ENCODE assay signal across 10 cellular contexts in the genomic region with DNA sequence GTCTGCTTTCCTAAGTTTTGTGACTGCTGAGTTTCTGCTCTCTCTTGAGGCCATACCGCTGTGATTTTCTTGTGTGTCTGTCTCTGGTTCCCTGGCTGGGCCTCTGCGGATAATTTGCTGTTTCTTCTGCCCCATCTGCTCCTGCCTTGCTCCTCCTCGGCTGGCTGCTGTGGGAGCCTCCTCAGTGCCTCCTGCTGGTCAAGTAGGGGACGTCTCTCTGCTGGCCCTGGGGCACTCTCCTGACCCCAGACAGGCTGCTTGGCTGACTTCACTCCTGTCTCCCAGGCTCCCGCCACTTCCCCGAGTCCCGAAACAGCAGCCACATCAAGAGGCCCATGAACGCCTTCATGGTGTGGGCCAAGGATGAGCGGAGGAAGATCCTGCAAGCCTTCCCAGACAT. TPM values are rescaled to one million over a fixed set of nuclear protein-coding genes. Genes with fewer than 3 reads are reported as not detected.
DNase-seq lines count a peak whose midpoint lies in the region; ATAC-seq and TF ChIP-seq lines count a peak whose summit lies in the region.
"Had no signal": no experiment of that assay in that cellular context is flagged by ENCODE, and none has a peak within 500 bp of the region (broad histone marks: within the 10 kb centered on the region; RNA-seq: fewer than 3 reads in every experiment).

No MANE protein-coding gene starts in this region.

- in situ Hi-C loops in astrocyte of the cerebellum (cut with HindIII; ENCODE audit: low sequenced_read_pairs): no loop called here

- RAD21 ChIA-PET in HCT116 (lab: Charles Lee; ENCODE audit: low non-redundant PET in 1 of 2, low total read pairs in 2 of 2, uncharacterized antibody in 2 of 2, unreplicated experiment in 2 of 2): no interaction called here

- DNase-seq in AG08396 (ENCODE audit: low spot score): peak; percentile 62
- no peak for DNase-seq in HCT116 (ENCODE audit: low read depth, low spot score)
- DNase-seq in astrocyte of the cerebellum (ENCODE audit: low read depth): no peak
- no peak for DNase-seq in left colon
- no peak for DNase-seq in DMS79 (lab: John Stamatoyannopoulos, UW)
- DNase-seq in AG08395 (ENCODE audit: low spot score): no peak
- no peak for DNase-seq in MG63
- DNase-seq: naive thymus-derived CD8-positive, alpha-beta T cell had no signal

- no peaks in the 10 kb centered on the region for H3K79me2 ChIP-seq in HCT116 (ENCODE audit: insufficient read depth, low read length)

- BruUV-seq in HCT116 (replicated peaks; lab: Mats Ljungman, UMichigan): no TSS peak

- no peaks in the 10 kb centered on the region for H4K20me1 ChIP-seq in HCT116 (ENCODE audit: insufficient read depth)

- no peaks in the 10 kb centered on the region for H3K27me3 ChIP-seq in HCT116 (ENCODE audit: insufficient read depth, low read length)
- H3K27me3 ChIP-seq in MG63: no peaks in the 10 kb centered on the region

- H3K9ac ChIP-seq in HCT116 (ENCODE audit: low read length): no peak overlapping the region

- H3K27ac ChIP-seq in HCT116 (ENCODE audit: low read depth, low read length): no peak overlapping the region

- TF ChIP-seq RAD21 in HCT116 (IDR thresholded peaks at IDR 0.05; ENCODE audit: low read depth): peak; percentile 64

- H3K4me3 ChIP-seq in HCT116 (replicated peaks in 1 of 2; ENCODE audit: low read depth in 1 of 2, low read length in 2 of 2) (no peak overlapping the region), astrocyte of the cerebellum (ENCODE audit: low read depth, low read length) (no peak overlapping the region), MG63 (no peak overlapping the region)

- H3K9me3 ChIP-seq in HCT116 (ENCODE audit: control insufficient read depth in 1 of 2, insufficient read depth in 1 of 2, low read depth in 1 of 2, low read length in 2 of 2): no peaks in the 10 kb centered on the region
- no peaks in the 10 kb centered on the region for H3K9me3 ChIP-seq in MG63

- intact Hi-C loops in HCT116 (cut with micrococcal nuclease) (no loop called here), left colon (cut with DNase I, micrococcal nuclease) (loop anchor here in 1 of 2 donors (10.0 kb wide), 1 partner anchor 79 kb away; no protein-coding TSS in a partner anchor)

- TF ChIP-seq POLR2A in HCT116 (IDR thresholded peaks at IDR 0.05; ENCODE audit: borderline replicate concordance, extremely low read depth, insufficient read depth, insufficient read length): no peak

- H3K4me1 ChIP-seq in HCT116 (ENCODE audit: control insufficient read depth in 1 of 2, insufficient read depth in 2 of 2, low read length in 2 of 2): peaks cover 0 to 8% of the 10 kb centered on the region in 2 experiments; a peak in 1 of 4 replicates

- no peak overlapping the region for H2AFZ ChIP-seq in HCT116 (ENCODE audit: low read depth, low read length, poor library complexity, severe bottlenecking)

- H3K4me2 ChIP-seq in HCT116 (ENCODE audit: low read length): no peak overlapping the region

- peak; percentile 73 for ATAC-seq in HCT116
- ATAC-seq in left colon: peak; percentile 60
- no peak for ATAC-seq in GM18907 (IDR thresholded peaks at IDR 0.05; ENCODE audit: unreplicated experiment)
- ATAC-seq: naive thymus-derived CD8-positive, alpha-beta T cell had no signal

- TF ChIP-seq CTCF in HCT116 (IDR thresholded peaks at IDR 0.05 in 2 of 3, conservative IDR thresholded peaks at IDR 0.05 in 1 of 3; ENCODE audit: borderline replicate concordance in 1 of 3, insufficient read depth in 1 of 3, low read depth in 2 of 3, low read length in 2 of 3): peak; percentile 38 to 64 (median 54); a peak in 5 of 6 replicates
- TF ChIP-seq CTCF in astrocyte of the cerebellum (IDR thresholded peaks at IDR 0.05; ENCODE audit: low read depth, low read length, missing control alignments): peak; percentile 46

- POLR2A ChIA-PET in HCT116 (lab: Charles Lee): no interaction called here

- no peaks in the 10 kb centered on the region for H3K9me2 ChIP-seq in HCT116 (ENCODE audit: insufficient read depth)

- H3K36me3 ChIP-seq in HCT116 (ENCODE audit: control insufficient read depth in 1 of 2, insufficient read depth in 2 of 2, low read length in 2 of 2): no peaks in the 10 kb centered on the region; a peak in 1 of 4 replicates
- H3K36me3 ChIP-seq in MG63: no peaks in the 10 kb centered on the region; the same call in 1 of the 2 replicates

- CTCF ChIA-PET in HCT116 (lab: Charles Lee): no interaction called here

TF ChIP-seq in HCT116, 20 proteins besides CTCF, POLR2A, EP300 and RAD21:
- TF ChIP-seq SP1 (IDR thresholded peaks at IDR 0.05; ENCODE audit: low read depth): no peak
- TF ChIP-seq, protein P1, sequence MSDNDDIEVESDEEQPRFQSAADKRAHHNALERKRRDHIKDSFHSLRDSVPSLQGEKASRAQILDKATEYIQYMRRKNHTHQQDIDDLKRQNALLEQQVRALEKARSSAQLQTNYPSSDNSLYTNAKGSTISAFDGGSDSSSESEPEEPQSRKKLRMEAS (IDR thresholded peaks at IDR 0.05): no peak
TF ChIP-seq in HCT116: peak in this region for 0.

RNA-seq across cellular contexts. Expression of a gene that starts 28.5 kb away (rescaled TPM):
- total RNA-seq in HCT116 (2021; ENCODE audit: unreplicated experiment) (16.1 TPM), left colon (1 to 10 TPM; 1.6 to 1.7 TPM)
- polyA plus RNA-seq in HCT116 (2012): 17.3 and 20.5 TPM in 2 replicates
- 11.1 and 11.2 TPM in 2 replicates for total RNA-seq in MG63 (2014; rRNA removed; shearing (Covaris generic); ENCODE audit: low replicate concordance)

RNA-seq across cellular contexts. Expression of a gene that starts 42.8 kb away (rescaled TPM):
- total RNA-seq in HCT116 (2021; ENCODE audit: unreplicated experiment) (0.47 TPM), left colon (under 1 TPM; 0.18 to 0.59 TPM)
- 0.39 and 0.56 TPM in 2 replicates for polyA plus RNA-seq in HCT116 (2012)
- not detected in 2 replicates for total RNA-seq in MG63 (2014; rRNA removed; shearing (Covaris generic); ENCODE audit: low replicate concordance)
- total RNA-seq: naive thymus-derived CD8-positive, alpha-beta T cell had no signal
- polyA plus RNA-seq: IgD-negative memory B cell; naive thymus-derived CD8-positive, alpha-beta T cell had no signal

RNA-seq across cellular contexts. Expression of a gene that starts 50.5 kb away (rescaled TPM):
- total RNA-seq in HCT116 (2021; ENCODE audit: unreplicated experiment) (35.6 TPM), left colon (10 to 100 TPM; 36.2 to 38.4 TPM)
- 24.6 and 25.2 TPM in 2 replicates for polyA plus RNA-seq in HCT116 (2012)
- total RNA-seq in MG63 (2014; rRNA removed; shearing (Covaris generic); ENCODE audit: low replicate concordance): 0.86 and 2.1 TPM in 2 replicates

Comparison
In these comparisons a context has a peak if more than half of its experiments do, and no peak if none do; other contexts are left out.
1. RNA of a gene that starts 50.5 kb away (total RNA-seq): 36.2 to 38.4 TPM in left colon and 35.6 TPM in HCT116 (single experiment); 0.86 to 2.1 TPM in MG63; every median in the first group is over 10 times any median in the second.